ENCODE assay signal across 10 cellular contexts in genomic region chr9:33619666-33620404, GRCh38.
A peak's percentile ranks its signal among the peaks of the same experiment; 100 is the strongest.
DNase-seq lines count a peak whose midpoint lies in the region; ATAC-seq, FAIRE-seq and TF ChIP-seq lines count a peak whose summit lies in the region.
"Had no signal": no experiment of that assay in that cellular context is flagged by ENCODE, and none has a peak within 500 bp of the region (broad histone marks: within the 10 kb centered on the region; RNA-seq: fewer than 3 reads in every experiment).

No MANE protein-coding gene starts in this region.

- ATAC-seq in HG02623 (IDR thresholded peaks at IDR 0.05; ENCODE audit: unreplicated experiment) = no peak

- H3K4me3 ChIP-seq in spleen = no peak overlapping the region
- H3K4me3 ChIP-seq: prostate gland had no signal

- no peak overlapping the region for H3K27ac ChIP-seq in spleen

- peaks cover 0 to 49% (median 0%) of the 10 kb centered on the region in 7 donors for H3K27me3 ChIP-seq in spleen (replicated peaks in 1 of 7)

- peak; percentile 4 for DNase-seq in COR-L47 (lab: John Stamatoyannopoulos, UW)
- peak; percentile 8 for DNase-seq in HTR-8/SVneo (ENCODE audit: insufficient read length, low spot score)
- peak; percentile 65 for DNase-seq in SW480 (ENCODE audit: low spot score)
- DNase-seq in hepatic stellate cell (ENCODE audit: low spot score) = peak; percentile 19
- no peak for DNase-seq in iPS-NIHi7 (ENCODE audit: extremely low spot score)
- DNase-seq in spleen = no peak
- no peak for DNase-seq in activated CD4-positive, CD25-positive, alpha-beta regulatory T cell treated with anti-CD3 and anti-CD28 coated beads, Interleukin-2, amount 50 U/mL, for 72 hours
- DNase-seq: foreskin melanocyte had no signal

- no peak for FAIRE-seq in HTR-8/SVneo (lab: Jason Lieb, UNC)

- H3K9me3 ChIP-seq in spleen = no peaks in the 10 kb centered on the region
- H3K9me3 ChIP-seq: prostate gland had no signal

- intact Hi-C loops in spleen (cut with DNase I; ENCODE audit: low total_unique reads) = no loop called here

- peaks cover 0 to 6% (median 4%) of the 10 kb centered on the region in 6 donors for H3K4me1 ChIP-seq in spleen
- H3K4me1 ChIP-seq: prostate gland had no signal

- H3K36me3 ChIP-seq in spleen = no peaks in the 10 kb centered on the region
- H3K36me3 ChIP-seq: prostate gland had no signal

- TF ChIP-seq POLR2A in spleen (IDR thresholded peaks at IDR 0.05) = no peak

- WGBS in spleen, 5 donors = 46 to 85% (median 56%) methylated on average over 3 of the region's 3 CpGs

- TF ChIP-seq CTCF in spleen (IDR thresholded peaks at IDR 0.05 in 8 of 11, conservative IDR thresholded peaks at IDR 0.05 in 3 of 11) = no peak

Comparison
In these comparisons a context has a peak if more than half of its experiments do, and no peak if none do; other contexts are left out.
1. DNase-seq: peak in COR-L47 (single experiment), HTR-8/SVneo (single experiment), SW480 (single experiment) and hepatic stellate cell (single experiment); none in iPS-NIHi7 (single experiment), spleen (single experiment) and activated CD4-positive, CD25-positive, alpha-beta regulatory T cell treated with anti-CD3 and anti-CD28 coated beads, Interleukin-2, amount 50 U/mL, for 72 hours (single experiment).